Comparison of ENCODE assay signal across 33 cellular contexts in genomic region chr7:20928022-20928421, GRCh38.
"Had no signal": no experiment of that assay in that cellular context is flagged by ENCODE, and none has a peak within 500 bp of the region (broad histone marks: within the 10 kb centered on the region; RNA-seq: fewer than 3 reads in every experiment).

No MANE protein-coding gene starts in this region.

- H3K4me3 ChIP-seq: K562, SJSA1 had no signal

- H3K36me3 ChIP-seq: brain microvascular endothelial cell, SJSA1, WERI-Rb-1 had no signal

- H3K27me3 ChIP-seq: brain microvascular endothelial cell, SJSA1 had no signal

- DNase-seq: activated CD4-positive, alpha-beta memory T cell treated with anti-CD3 and anti-CD28 coated beads, Interleukin-2, amount 10 ng/mL, durations not matched to agents 7 days and 5 days; activated CD4-positive, alpha-beta T cell treated with anti-CD3 and anti-CD28 coated beads for 1 hour; activated CD4-positive, alpha-beta T cell treated with anti-CD3 and anti-CD28 coated beads for 48 hours; activated CD4-positive, CD25-positive, alpha-beta regulatory T cell; activated CD8-positive, alpha-beta memory T cell treated with anti-CD3 and anti-CD28 coated beads for 24 hours; activated CD8-positive, alpha-beta memory T cell treated with anti-CD3 and anti-CD28 coated beads, Interleukin-2, amount 10 ng/mL, durations not matched to agents 7 days and 5 days; activated CD8-positive, alpha-beta memory T cell treated with anti-CD3 and anti-CD28 coated beads, Interleukin-2, amount 50 U/mL, for 48 hours; activated effector memory CD4-positive, alpha-beta T cell treated with Interleukin-2 at 50 U/mL for 16 hours; activated naive CD4-positive, alpha-beta T cell treated with anti-CD3 and anti-CD28 coated beads, Interleukin-2, amount 10 ng/mL, durations not matched to agents 7 days and 5 days; activated naive CD8-positive, alpha-beta T cell treated with anti-CD3 and anti-CD28 coated beads, Interleukin-2, amount 50 U/mL, for 24 hours; activated T-cell treated with anti-CD3 and anti-CD28 coated beads, Interleukin-2, amount 50 U/mL, for 48 hours; aorta; brain microvascular endothelial cell; central memory CD4-positive, alpha-beta T cell; NCI-H1092; NCI-H1436 treated with DMSO at 0.1 percent for 48 hours; NCI-H1694 treated with DMSO at 0.1 percent for 48 hours; NCI-H2029; NCI-H2171; NCI-H226; NCI-H446 treated with DMSO at 0.1 percent for 48 hours; NCI-H524; NK-92 treated with Interleukin-12 subunit alpha and Interleukin-12 subunit beta, amount 100 ng/mL, for 24 hours; OCI-M1; RPMI8226; SHP77 treated with DMSO at 0.1 percent for 48 hours; T-helper 1 cell; T-helper 2 cell; T-helper 9 cell; WERI-Rb-1 had no signal

- H3K4me1 ChIP-seq: SJSA1 had no signal

- H3K9me3 ChIP-seq: SJSA1 had no signal

- H3K27ac ChIP-seq: brain microvascular endothelial cell, SJSA1, WERI-Rb-1 had no signal

- ATAC-seq: activated CD8-positive, alpha-beta memory T cell treated with anti-CD3 and anti-CD28 coated beads, Interleukin-2, amount 10 ng/mL, durations not matched to agents 7 days and 5 days; activated naive CD8-positive, alpha-beta T cell treated with anti-CD3 and anti-CD28 coated beads, Interleukin-2, amount 50 U/mL, for 24 hours; K562; SK-N-SH treated with all-trans-retinoic acid at 6 μM for 48 hours had no signal
